In genomic region chr9:126705767-126706697, GRCh38 we compare ENCODE assay signal across 9 cellular contexts.
DNase-seq lines count a peak whose midpoint lies in the region; ATAC-seq and TF ChIP-seq lines count a peak whose summit lies in the region.
"Had no signal": no experiment of that assay in that cellular context is flagged by ENCODE, and none has a peak within 500 bp of the region (broad histone marks: within the 10 kb centered on the region; RNA-seq: fewer than 3 reads in every experiment).

No MANE protein-coding gene starts in this region.

- ATAC-seq in activated naive CD8-positive, alpha-beta T cell treated with anti-CD3 and anti-CD28 coated beads, Interleukin-2, amount 10 ng/mL, durations not matched to agents 7 days and 5 days (ENCODE audit: low read depth): peak; percentile 77
- no peak for ATAC-seq in GM21786 (IDR thresholded peaks at IDR 0.05; ENCODE audit: unreplicated experiment)

- no peaks in the 10 kb centered on the region for H3K9me3 Mint-ChIP-seq in activated naive CD8-positive, alpha-beta T cell treated with anti-CD3 and anti-CD28 coated beads, Interleukin-2, amount 10 ng/mL, durations not matched to agents 7 days and 5 days

- H3K4me3 Mint-ChIP-seq in activated naive CD8-positive, alpha-beta T cell treated with anti-CD3 and anti-CD28 coated beads, Interleukin-2, amount 10 ng/mL, durations not matched to agents 7 days and 5 days: peak overlapping the region; percentile 53

- no peaks in the 10 kb centered on the region for H3K36me3 Mint-ChIP-seq in activated naive CD8-positive, alpha-beta T cell treated with anti-CD3 and anti-CD28 coated beads, Interleukin-2, amount 10 ng/mL, durations not matched to agents 7 days and 5 days

- no peak overlapping the region for H3K27ac ChIP-seq in iPS-20b (ENCODE audit: low read length)
- H3K27ac ChIP-seq: uterus had no signal

- H3K4me1 Mint-ChIP-seq in activated naive CD8-positive, alpha-beta T cell treated with anti-CD3 and anti-CD28 coated beads, Interleukin-2, amount 10 ng/mL, durations not matched to agents 7 days and 5 days: peaks cover 11% of the 10 kb centered on the region

- H3K27me3 ChIP-seq in BE2C (no peaks in the 10 kb centered on the region; the same call in 1 of the 2 replicates), HAP-1 (ENCODE audit: low read depth) (no peaks in the 10 kb centered on the region; the same call in 1 of the 2 replicates), iPS-20b (ENCODE audit: insufficient read depth, low read length) (peaks cover 65% of the 10 kb centered on the region)
- H3K27me3 ChIP-seq: uterus had no signal

- in situ Hi-C loops in HAP-1 (cut with MboI; ENCODE audit: low sequenced_read_pairs): loop anchor here (5.0 kb wide), 1 partner anchor 76 kb away; no protein-coding TSS in a partner anchor

- H3K27ac Mint-ChIP-seq in activated naive CD8-positive, alpha-beta T cell treated with anti-CD3 and anti-CD28 coated beads, Interleukin-2, amount 10 ng/mL, durations not matched to agents 7 days and 5 days: no peak overlapping the region

- H3K9ac ChIP-seq in iPS-20b (ENCODE audit: low read depth, low read length): no peak overlapping the region

- no peak overlapping the region for H3K4me3 ChIP-seq in BE2C (ENCODE audit: low read depth, low read length)
- H3K4me3 ChIP-seq in HAP-1: no peak overlapping the region
- H3K4me3 ChIP-seq in iPS-20b (ENCODE audit: low read length): peak overlapping the region; percentile 32; the same call in 1 of the 2 replicates

- H3K9me3 ChIP-seq in BE2C: no peaks in the 10 kb centered on the region
- H3K9me3 ChIP-seq in HAP-1: no peaks in the 10 kb centered on the region
- no peaks in the 10 kb centered on the region for H3K9me3 ChIP-seq in iPS-20b (ENCODE audit: insufficient read depth, low read depth, low read length)
- H3K9me3 ChIP-seq: uterus had no signal

- POLR2A ChIA-PET in activated naive CD8-positive, alpha-beta T cell treated with anti-CD3 and anti-CD28 coated beads, Interleukin-2, amount 10 ng/mL, durations not matched to agents 7 days and 5 days (lab: Charles Lee): interaction anchor here (1.7 to 4.7 kb wide), 4 partner anchors 13 to 75 kb away, joined by 10 to 40 read pairs (median 18); no protein-coding TSS in a partner anchor

- H3K36me3 ChIP-seq in BE2C (no peaks in the 10 kb centered on the region), HAP-1 (replicated peaks) (no peaks in the 10 kb centered on the region), iPS-20b (ENCODE audit: insufficient read depth, low read depth, low read length) (no peaks in the 10 kb centered on the region)
- H3K36me3 ChIP-seq: uterus had no signal

- peaks cover 31% of the 10 kb centered on the region for H3K27me3 Mint-ChIP-seq in activated naive CD8-positive, alpha-beta T cell treated with anti-CD3 and anti-CD28 coated beads, Interleukin-2, amount 10 ng/mL, durations not matched to agents 7 days and 5 days

- TF ChIP-seq CTCF in BE2C (IDR thresholded peaks at IDR 0.05; ENCODE audit: low read depth, low read length): peak; percentile 67

- peak; percentile 60 for DNase-seq in BE2C
- peak; percentile 30 to 83 for DNase-seq in HAP-1 (ENCODE audit: low spot score in 2 of 2)
- peak; percentile 62 for DNase-seq in SW480 (ENCODE audit: low spot score)
- peak; percentile 86 for DNase-seq in activated naive CD8-positive, alpha-beta T cell treated with anti-CD3 and anti-CD28 coated beads, Interleukin-2, amount 10 ng/mL, durations not matched to agents 7 days and 5 days
- peak; percentile 69 to 76 for DNase-seq in stimulated activated CD4-positive, alpha-beta T cell treated with anti-CD3 and anti-CD28 coated beads, Interleukin-1b, Interleukin-23, amount 100 ng/mL, for 4 hours (ENCODE audit: low read depth in 2 of 2)
- DNase-seq in superior temporal gyrus (ENCODE audit: extremely low spot score): no peak

- H3K4me1 ChIP-seq in BE2C (peaks cover 9% of the 10 kb centered on the region), HAP-1 (peaks cover 16% of the 10 kb centered on the region), iPS-20b (ENCODE audit: insufficient read depth, low read length) (0 out of 2 replicates have a peak, but pooled peaks cover 9% of the 10 kb centered on the region)
